In the genomic region with DNA sequence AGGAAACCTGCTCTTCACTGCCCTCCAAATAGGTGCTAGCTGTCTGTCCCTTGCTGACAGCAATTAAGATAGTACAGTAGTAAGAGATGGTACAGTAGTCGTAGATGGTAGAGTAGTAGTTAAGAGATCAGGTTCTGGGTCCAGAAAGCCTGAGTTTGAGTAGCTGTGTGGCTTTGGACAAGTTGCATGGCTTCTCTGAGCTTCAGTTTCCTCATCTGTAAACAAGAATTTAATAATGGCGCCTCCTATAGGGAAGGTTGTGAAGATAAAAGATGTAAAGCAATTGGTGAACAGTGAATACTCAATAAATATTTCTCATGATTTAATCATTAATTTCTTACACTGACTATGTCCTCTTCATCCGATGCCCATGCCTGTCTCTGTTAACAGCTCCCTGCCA, we compare ENCODE assay signal across 1 cellular context.
TF ChIP-seq lines count a peak whose summit lies in the region.

No MANE protein-coding gene starts in this region.

TF ChIP-seq in K562, 482 proteins besides CTCF, POLR2A, EP300 and RAD21:
- TF ChIP-seq ZNF511 (CRISPR knock-in tag; IDR thresholded peaks at IDR 0.05) (no peak), POLR2G (IDR thresholded peaks at IDR 0.05; ENCODE audit: low read depth, low read length) (no peak), ZFP36 (IDR thresholded peaks at IDR 0.05; ENCODE audit: low read depth, low read length, partially characterized antibody) (peak; percentile 67), SUPT5H (IDR thresholded peaks at IDR 0.05) (no peak), STAT5B (CRISPR knock-in tag; IDR thresholded peaks at IDR 0.05) (no peak), SIX5 (IDR thresholded peaks at IDR 0.05; ENCODE audit: borderline replicate concordance in 1 of 2, insufficient read depth in 1 of 2, low read depth in 1 of 2, low read length in 2 of 2) (no peak), FOXA3 (CRISPR knock-in tag; conservative IDR thresholded peaks at IDR 0.05 in 1 of 2, IDR thresholded peaks at IDR 0.05 in 1 of 2) (peak in 1 of 2 experiments; percentile 38; a peak in 1 of 4 replicates), TOE1 (IDR thresholded peaks at IDR 0.05; ENCODE audit: borderline replicate concordance) (no peak), TOE1 (CRISPR knock-in tag; IDR thresholded peaks at IDR 0.05; ENCODE audit: borderline replicate concordance, low read depth) (no peak), RBBP5 (IDR thresholded peaks at IDR 0.05; ENCODE audit: borderline replicate concordance, insufficient read depth, low read length, poor library complexity, severe bottlenecking) (no peak), RBM25 (IDR thresholded peaks at IDR 0.05; ENCODE audit: low read depth, low read length, severe bottlenecking) (peak; percentile 54)
TF ChIP-seq in K562: peak in this region for 3.
